7 cellular contexts compared by ENCODE assay signal in the genomic region with DNA sequence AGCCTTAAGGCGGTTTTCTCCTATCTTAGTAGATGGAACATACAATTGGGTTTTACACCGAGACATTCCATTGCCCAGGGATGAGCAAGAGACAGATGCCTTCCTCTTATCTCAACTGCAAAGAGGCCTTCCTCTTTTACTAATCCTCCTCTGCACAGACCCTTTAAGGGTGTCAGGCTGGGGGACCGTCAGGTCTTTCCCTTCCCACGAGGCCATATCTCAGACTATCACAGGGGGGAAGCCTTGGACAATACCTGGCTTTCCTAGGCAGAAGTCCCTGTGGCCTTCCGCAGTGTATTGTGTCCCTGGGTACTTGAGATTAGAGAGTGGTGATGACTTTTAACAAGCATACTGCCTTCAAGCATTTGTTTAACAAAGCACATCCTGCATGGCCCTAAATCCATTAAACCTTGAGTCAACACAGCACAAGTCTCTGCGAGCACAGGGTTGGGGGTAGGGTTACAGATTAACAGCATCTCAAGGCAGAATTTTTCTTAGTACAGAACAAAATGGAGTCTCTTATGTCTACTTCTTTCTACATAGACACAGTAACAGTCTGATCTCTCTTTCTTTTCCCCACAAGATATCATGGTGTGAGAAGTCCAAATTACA.
DNase-seq lines count a peak whose midpoint lies in the region; TF ChIP-seq lines count a peak whose summit lies in the region.
"Not testable (repeated sequence)": the region's sequence is repeated elsewhere in the genome, so short reads cannot be mapped to it uniquely, and the experiment has no call there.

No MANE protein-coding gene starts in this region.

- H3K9me3 Mint-ChIP-seq in endodermal cell (peaks cover 39% of the 10 kb centered on the region), nephron progenitor cell (peaks cover 19% of the 10 kb centered on the region)

- peaks cover 15% of the 10 kb centered on the region for H3K4me1 ChIP-seq in HUES64 (ENCODE audit: insufficient read depth, low read length)
- not testable (repeated sequence) for H3K4me1 ChIP-seq in endodermal cell (ENCODE audit: control insufficient read depth, insufficient read depth, low read length)

- H3K27ac ChIP-seq in HUES64 (ENCODE audit: low read depth, low read length): peak overlapping the region; percentile 76; the same call in 1 of the 2 replicates
- H3K27ac ChIP-seq in VCaP: peak overlapping the region; percentile 83
- not testable (repeated sequence) for H3K27ac ChIP-seq in endodermal cell (ENCODE audit: low read depth, low read length)

- peaks cover 23% of the 10 kb centered on the region for H3K36me3 Mint-ChIP-seq in endodermal cell (ENCODE audit: low read depth)
- H3K36me3 Mint-ChIP-seq in nephron progenitor cell (ENCODE audit: low read depth): not testable (repeated sequence)

- not testable (repeated sequence) for H3K4me3 ChIP-seq in HUES64 (ENCODE audit: low read length); endodermal cell (ENCODE audit: low read length)

- H3K27ac Mint-ChIP-seq in endodermal cell: peak overlapping the region; percentile 82
- H3K27ac Mint-ChIP-seq in nephron progenitor cell: peak overlapping the region; percentile 73

- H3K27me3 ChIP-seq in HUES64 (ENCODE audit: insufficient read depth, low read length); endodermal cell (ENCODE audit: control insufficient read depth, insufficient read depth, low read length, poor library complexity, severe bottlenecking): not testable (repeated sequence)

- not testable (repeated sequence) for H3K9ac ChIP-seq in HUES64 (ENCODE audit: low read depth, low read length); endodermal cell (ENCODE audit: extremely low read depth, low read length, poor library complexity, severe bottlenecking)

- H3K4me3 Mint-ChIP-seq in endodermal cell, nephron progenitor cell: not testable (repeated sequence)

- TF ChIP-seq CTCF in VCaP (conservative IDR thresholded peaks at IDR 0.05) (peak; percentile 0; the same call in 1 of the 2 replicates), endodermal cell (conservative IDR thresholded peaks at IDR 0.05) (peak; percentile 45)
- TF ChIP-seq CTCF in nephron progenitor cell (IDR thresholded peaks at IDR 0.05): not testable (repeated sequence)

- H3K36me3 ChIP-seq in HUES64 (ENCODE audit: insufficient read depth, low read length); endodermal cell (ENCODE audit: control insufficient read depth, insufficient read depth, low read length): not testable (repeated sequence)

- H3K4me1 Mint-ChIP-seq in endodermal cell (peaks cover 32% of the 10 kb centered on the region), nephron progenitor cell (peaks cover 34% of the 10 kb centered on the region)

- 44% methylated on average over 5 of the region's 6 CpGs for WGBS in HUES64
- 21% methylated on average over 5 of the region's 6 CpGs; no CpG with 5 or more reads in 1 of the 2 experiments for WGBS in endodermal cell (ENCODE audit: insufficient coverage in 1 of 2, insufficient read length in 1 of 2), 2 experiments

- not testable (repeated sequence) for H3K27me3 Mint-ChIP-seq in endodermal cell (ENCODE audit: insufficient read depth); nephron progenitor cell (ENCODE audit: low read depth, poor library complexity)

- DNase-seq in DMS53 (lab: John Stamatoyannopoulos, UW): peak; percentile 74
- DNase-seq in NCI-H748 (lab: John Stamatoyannopoulos, UW; ENCODE audit: unreplicated experiment): peak; percentile 64
- peak; percentile 83 for DNase-seq in endodermal cell
- DNase-seq in islet precursor cell: peak; percentile 76
- DNase-seq in nephron progenitor cell: not testable (repeated sequence)

- H3K9me3 ChIP-seq in HUES64 (ENCODE audit: insufficient read depth, low read depth, low read length) (peaks cover 16% of the 10 kb centered on the region), endodermal cell (ENCODE audit: control insufficient read depth, low read length) (peaks cover 39% of the 10 kb centered on the region)
